10 cellular contexts compared by ENCODE assay signal in genomic region chr12:8145754-8146415, GRCh38. TPM values are rescaled to one million over a fixed set of nuclear protein-coding genes. Genes with fewer than 3 reads are reported as not detected.
A peak's percentile ranks its signal among the peaks of the same experiment; 100 is the strongest.
DNase-seq lines count a peak whose midpoint lies in the region; ATAC-seq and TF ChIP-seq lines count a peak whose summit lies in the region.
"Had no signal": no experiment of that assay in that cellular context is flagged by ENCODE, and none has a peak within 500 bp of the region (broad histone marks: within the 10 kb centered on the region; RNA-seq: fewer than 3 reads in every experiment).

No MANE protein-coding gene starts in this region.

- peak overlapping the region; percentile 43 for H2BK5ac ChIP-seq in neuronal stem cell (ENCODE audit: low read length)

- ATAC-seq in HG02798 (IDR thresholded peaks at IDR 0.05; ENCODE audit: poor library complexity, unreplicated experiment) (no peak), GM21367 (IDR thresholded peaks at IDR 0.05; ENCODE audit: unreplicated experiment) (no peak)

- no peaks in the 10 kb centered on the region for H3K4me1 Mint-ChIP-seq in CD4-positive, alpha-beta memory T cell

- intact Hi-C loops in CD4-positive, alpha-beta memory T cell (cut with micrococcal nuclease): no loop called here

- no peak overlapping the region for H3K4me3 Mint-ChIP-seq in CD4-positive, alpha-beta memory T cell

- whole genome bisulfite sequencing in neuronal stem cell (ENCODE audit: extremely low coverage in 2 of 2, insufficient read length in 2 of 2, insufficient replicate concordance in 1 of 2), 2 donors: no CpG with 5 or more reads among the region's 17 CpGs

- CTCF ChIA-PET in CD4-positive, alpha-beta memory T cell (lab: Charles Lee; ENCODE audit: partially characterized antibody): no interaction called here

- H3K36me3 ChIP-seq in SJSA1: no peaks in the 10 kb centered on the region
- no peaks in the 10 kb centered on the region for H3K36me3 ChIP-seq in neuronal stem cell (replicated peaks in 1 of 2; ENCODE audit: control insufficient read depth in 2 of 2, insufficient read depth in 2 of 2, low read length in 2 of 2)
- no peaks in the 10 kb centered on the region for H3K36me3 ChIP-seq in CD4-positive, alpha-beta memory T cell (ENCODE audit: insufficient read depth, low read length)
- H3K36me3 ChIP-seq: cardiac muscle cell had no signal

- no peak overlapping the region for H3K4ac ChIP-seq in neuronal stem cell (ENCODE audit: low read length)

- peaks cover 11 to 17% of the 10 kb centered on the region in 2 donors for H3K36me3 Mint-ChIP-seq in CD4-positive, alpha-beta memory T cell

- H3K23ac ChIP-seq in neuronal stem cell (ENCODE audit: low read depth, low read length, poor library complexity): no peak overlapping the region

- H3K9me3 ChIP-seq in SJSA1 (replicated peaks) (no peaks in the 10 kb centered on the region; the same call in 1 of the 2 replicates), neuronal stem cell (replicated peaks in 1 of 2; ENCODE audit: control insufficient read depth in 2 of 2, insufficient read depth in 1 of 2, low read depth in 1 of 2, low read length in 2 of 2) (peaks cover 0 to 4% of the 10 kb centered on the region in 2 donors)
- H3K9me3 ChIP-seq in CD4-positive, alpha-beta memory T cell (ENCODE audit: control insufficient read depth in 1 of 2, low read length in 2 of 2): no peaks in the 10 kb centered on the region

- peak overlapping the region; percentile 91 for H2AFZ ChIP-seq in neuronal stem cell (ENCODE audit: low read length)

- peak overlapping the region; percentile 88 for H3K18ac ChIP-seq in neuronal stem cell (ENCODE audit: low read length)

- no peak overlapping the region for H3K14ac ChIP-seq in neuronal stem cell (ENCODE audit: low read length)

- DNase-seq in AG20443 (ENCODE audit: low spot score): peak; percentile 75
- DNase-seq in SJSA1 (ENCODE audit: low read depth in 1 of 2, low spot score in 2 of 2): peak; percentile 47 to 55
- DNase-seq in foreskin fibroblast: peak; percentile 57 to 77
- DNase-seq in neuronal stem cell (ENCODE audit: low spot score): peak; percentile 5
- DNase-seq in CD4-positive, alpha-beta memory T cell: no peak
- no peak for DNase-seq in dedifferentiated amniotic fluid mesenchymal stem cell (ENCODE audit: extremely low spot score)
- DNase-seq: DND-41 had no signal

- H4K8ac ChIP-seq in neuronal stem cell (ENCODE audit: low read depth, low read length): peak overlapping the region; percentile 83

- TF ChIP-seq CTCF in foreskin fibroblast (IDR thresholded peaks at IDR 0.05; ENCODE audit: low read depth, low read length): no peak

- H2BK12ac ChIP-seq in neuronal stem cell (ENCODE audit: low read length): no peak overlapping the region

- H2BK120ac ChIP-seq in neuronal stem cell (ENCODE audit: low read depth, low read length): no peak overlapping the region

- H4K91ac ChIP-seq in neuronal stem cell (ENCODE audit: low read depth, low read length, poor library complexity): no peak overlapping the region

- peaks cover 0 to 22% (median 11%) of the 10 kb centered on the region in 8 donors for H3K9me3 Mint-ChIP-seq in CD4-positive, alpha-beta memory T cell

- H3K4me3 ChIP-seq in SJSA1: no peak overlapping the region
- peak overlapping the region; percentile 23 to 40 for H3K4me3 ChIP-seq in foreskin fibroblast (ENCODE audit: low read depth in 1 of 2, low read length in 2 of 2)
- H3K4me3 ChIP-seq in neuronal stem cell (ENCODE audit: low read length in 2 of 2): no peak overlapping the region
- H3K4me3 ChIP-seq in CD4-positive, alpha-beta memory T cell (ENCODE audit: low read length in 2 of 2): no peak overlapping the region
- H3K4me3 ChIP-seq: cardiac muscle cell had no signal

- POLR2A ChIA-PET in CD4-positive, alpha-beta memory T cell (lab: Charles Lee; ENCODE audit: partially characterized antibody): interaction anchor here (0.6 kb wide), 1 partner anchor 8 kb away, joined by 3 read pairs; no protein-coding TSS in a partner anchor

- peaks cover 6 to 7% of the 10 kb centered on the region in 2 donors for H3K27me3 Mint-ChIP-seq in CD4-positive, alpha-beta memory T cell

- H3K4me1 ChIP-seq in SJSA1 (replicated peaks) (peaks cover 11% of the 10 kb centered on the region), neuronal stem cell (ENCODE audit: control insufficient read depth in 2 of 2, insufficient read depth in 1 of 2, low read depth in 1 of 2, low read length in 2 of 2) (peaks cover 3 to 10% of the 10 kb centered on the region in 2 donors)
- H3K4me1 ChIP-seq in CD4-positive, alpha-beta memory T cell (ENCODE audit: insufficient read depth, low read length): no peaks in the 10 kb centered on the region

- H3K27ac ChIP-seq in SJSA1: no peak overlapping the region
- H3K27ac ChIP-seq in neuronal stem cell (replicated peaks; ENCODE audit: low read length): no peak overlapping the region
- H3K27ac ChIP-seq in CD4-positive, alpha-beta memory T cell (ENCODE audit: low read depth, low read length): no peak overlapping the region
- H3K27ac ChIP-seq: cardiac muscle cell had no signal

- H2AK5ac ChIP-seq in neuronal stem cell (ENCODE audit: low read depth, low read length): no peak overlapping the region

- no peak overlapping the region for H3K27ac Mint-ChIP-seq in CD4-positive, alpha-beta memory T cell

- H2BK15ac ChIP-seq in neuronal stem cell (ENCODE audit: low read length): no peak overlapping the region

- H3K27me3 ChIP-seq in SJSA1 (replicated peaks) (no peaks in the 10 kb centered on the region), neuronal stem cell (ENCODE audit: control insufficient read depth in 3 of 3, insufficient read depth in 3 of 3, low read depth in 1 of 3, low read length in 3 of 3) (peaks cover 0 to 6% (median 0%) of the 10 kb centered on the region in 3 experiments)
- H3K27me3 ChIP-seq in CD4-positive, alpha-beta memory T cell (ENCODE audit: insufficient read depth, low read length): no peaks in the 10 kb centered on the region
- H3K27me3 ChIP-seq: cardiac muscle cell had no signal

- no peaks in the 10 kb centered on the region for H3K79me1 ChIP-seq in neuronal stem cell (ENCODE audit: low read depth, low read length)

- no peak overlapping the region for H3K9ac ChIP-seq in neuronal stem cell (ENCODE audit: low read depth, low read length, poor library complexity)

- H3K4me2 ChIP-seq in neuronal stem cell (ENCODE audit: insufficient read depth, low read length, poor library complexity, severe bottlenecking): no peak overlapping the region

RNA-seq across cellular contexts. Expression of gene ZNF705A, which starts 10.9 kb away (rescaled TPM):
- not detected in 2 replicates for total RNA-seq in SJSA1 (2014; rRNA removed; shearing (Covaris generic))
- not detected for polyA plus RNA-seq in neuronal stem cell (2013, experiment 1 of 2)
- polyA plus RNA-seq in neuronal stem cell (2013, experiment 2 of 2): not detected
- not detected for total RNA-seq in CD4-positive, alpha-beta memory T cell
- not detected for polyA plus RNA-seq in CD4-positive, alpha-beta memory T cell
- total RNA-seq: cardiac muscle cell had no signal
- polyA plus RNA-seq: cardiac muscle cell had no signal

RNA-seq across cellular contexts. Expression of gene CLEC4A, which starts 22.5 kb away (rescaled TPM):
- 0.16 TPM in 1 of 2 replicates, not detected in the other for total RNA-seq in SJSA1 (2014; rRNA removed; shearing (Covaris generic))
- polyA plus RNA-seq in neuronal stem cell (2013, experiment 1 of 2): 0.17 TPM
- 0.22 TPM for polyA plus RNA-seq in neuronal stem cell (2013, experiment 2 of 2)
- total RNA-seq in CD4-positive, alpha-beta memory T cell: 1 to 10 TPM; 1.2 to 2.1 TPM
- polyA plus RNA-seq in CD4-positive, alpha-beta memory T cell: 1 to 10 TPM in 1 of 2 donors, under 1 TPM in 1; 0.69 to 1.2 TPM

Comparison
In these comparisons a context has a peak if more than half of its experiments do, and no peak if none do; other contexts are left out.
1. DNase-seq: peak in AG20443 (single experiment), SJSA1 (2 of 2), foreskin fibroblast (2 of 2) and neuronal stem cell (single experiment); none in CD4-positive, alpha-beta memory T cell (0 of 5) and dedifferentiated amniotic fluid mesenchymal stem cell (single experiment).
2. H3K4me3 ChIP-seq: peak in foreskin fibroblast (2 of 2); none in SJSA1 (single experiment), neuronal stem cell (0 of 2) and CD4-positive, alpha-beta memory T cell (0 of 2).